8 cellular contexts compared by ENCODE assay signal in the genomic region with DNA sequence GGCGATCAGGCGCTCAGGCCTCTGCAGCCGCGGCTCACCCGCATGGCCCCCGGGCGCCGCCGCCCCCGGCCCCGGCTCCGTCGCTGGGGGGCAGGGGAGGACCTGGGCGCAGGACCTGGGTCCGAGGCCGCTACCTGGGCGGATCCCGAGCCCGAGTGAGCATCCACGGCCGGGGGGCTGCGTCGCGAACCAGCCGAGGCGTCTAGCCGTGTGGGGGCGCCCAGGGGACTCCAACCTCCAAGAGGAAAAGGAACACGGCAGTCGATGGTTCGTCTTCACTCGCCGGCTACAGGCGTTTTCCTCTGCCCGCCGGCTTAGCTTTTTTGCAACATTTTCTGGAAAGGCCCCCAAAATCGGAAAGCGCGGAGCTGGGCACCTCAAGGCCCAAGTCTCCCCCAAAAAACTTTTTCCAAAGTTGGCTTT. TPM values are rescaled to one million over a fixed set of nuclear protein-coding genes. Genes with fewer than 3 reads are reported as not detected.
DNase-seq lines count a peak whose midpoint lies in the region; ATAC-seq, FAIRE-seq and TF ChIP-seq lines count a peak whose summit lies in the region.

No MANE protein-coding gene starts in this region.

- CTCF ChIA-PET in activated CD4-positive, alpha-beta T cell treated with anti-CD3 and anti-CD28 coated beads for 36 hours (lab: Charles Lee) = interaction anchor here (1.0 kb wide), 1 partner anchor 8 kb away, joined by 3 read pairs; no protein-coding TSS in a partner anchor

- no peak for FAIRE-seq in GM12892 (lab: Jason Lieb, UNC)

- H3K4me1 Mint-ChIP-seq in activated CD4-positive, alpha-beta T cell treated with anti-CD3 and anti-CD28 coated beads for 36 hours = peaks cover 38% of the 10 kb centered on the region
- peaks cover 19% of the 10 kb centered on the region for H3K4me1 Mint-ChIP-seq in activated naive CD8-positive, alpha-beta T cell treated with anti-CD3 and anti-CD28 coated beads, Interleukin-2, amount 10 ng/mL, durations not matched to agents 7 days and 5 days

- no peaks in the 10 kb centered on the region for H3K36me3 ChIP-seq in thyroid gland

- POLR2A ChIA-PET in activated CD4-positive, alpha-beta T cell treated with anti-CD3 and anti-CD28 coated beads for 36 hours (lab: Charles Lee) = no interaction called here
- POLR2A ChIA-PET in activated naive CD8-positive, alpha-beta T cell treated with anti-CD3 and anti-CD28 coated beads, Interleukin-2, amount 10 ng/mL, durations not matched to agents 7 days and 5 days (lab: Charles Lee) = no interaction called here

- H3K27ac ChIP-seq in thyroid gland = peak overlapping the region in 2 of 3 donors; percentile 54 to 84

- H3K4me3 ChIP-seq in thyroid gland (replicated peaks in 1 of 3) = peak overlapping the region in 2 of 3 donors; percentile 37 to 49

- TF ChIP-seq POLR2A in thyroid gland (IDR thresholded peaks at IDR 0.05) (no peak), GM12892 (IDR thresholded peaks at IDR 0.05; ENCODE audit: low read depth, low read length) (no peak)

- no peaks in the 10 kb centered on the region for H3K27me3 ChIP-seq in thyroid gland

- 0 to 1% methylated on average over 2 to 12 of the region's 39 CpGs for WGBS in thyroid gland, 2 donors

- no peak for TF ChIP-seq CTCF in thyroid gland (IDR thresholded peaks at IDR 0.05)

- ATAC-seq in activated CD4-positive, alpha-beta T cell treated with anti-CD3 and anti-CD28 coated beads for 36 hours = no peak
- ATAC-seq in activated naive CD8-positive, alpha-beta T cell treated with anti-CD3 and anti-CD28 coated beads, Interleukin-2, amount 10 ng/mL, durations not matched to agents 7 days and 5 days (ENCODE audit: low read depth) = no peak
- no peak for ATAC-seq in left colon

- peaks cover 24 to 48% of the 10 kb centered on the region in 2 donors for H3K4me1 ChIP-seq in thyroid gland

- no peaks in the 10 kb centered on the region for H3K36me3 Mint-ChIP-seq in activated CD4-positive, alpha-beta T cell treated with anti-CD3 and anti-CD28 coated beads for 36 hours (ENCODE audit: low read depth)
- peaks cover 2% of the 10 kb centered on the region for H3K36me3 Mint-ChIP-seq in activated naive CD8-positive, alpha-beta T cell treated with anti-CD3 and anti-CD28 coated beads, Interleukin-2, amount 10 ng/mL, durations not matched to agents 7 days and 5 days

- peaks cover 23% of the 10 kb centered on the region for H3K27me3 Mint-ChIP-seq in activated CD4-positive, alpha-beta T cell treated with anti-CD3 and anti-CD28 coated beads for 36 hours
- peaks cover 60% of the 10 kb centered on the region for H3K27me3 Mint-ChIP-seq in activated naive CD8-positive, alpha-beta T cell treated with anti-CD3 and anti-CD28 coated beads, Interleukin-2, amount 10 ng/mL, durations not matched to agents 7 days and 5 days

- no peaks in the 10 kb centered on the region for H3K9me3 ChIP-seq in thyroid gland

- intact Hi-C loops in activated CD4-positive, alpha-beta T cell treated with anti-CD3 and anti-CD28 coated beads for 36 hours (cut with DNase I, micrococcal nuclease) = no loop called here
- intact Hi-C loops in thyroid gland (cut with DNase I) = loop anchor here (10.0 kb wide), 2 partner anchors 51 to 281 kb away; partner anchors contain the start of gene ATF4
- intact Hi-C loops in left colon (cut with DNase I, micrococcal nuclease) = no loop called here

- H3K9me3 Mint-ChIP-seq in activated CD4-positive, alpha-beta T cell treated with anti-CD3 and anti-CD28 coated beads for 36 hours (ENCODE audit: low read depth) = no peaks in the 10 kb centered on the region
- no peaks in the 10 kb centered on the region for H3K9me3 Mint-ChIP-seq in activated naive CD8-positive, alpha-beta T cell treated with anti-CD3 and anti-CD28 coated beads, Interleukin-2, amount 10 ng/mL, durations not matched to agents 7 days and 5 days

- peak overlapping the region; percentile 63 for H3K4me3 Mint-ChIP-seq in activated CD4-positive, alpha-beta T cell treated with anti-CD3 and anti-CD28 coated beads for 36 hours
- H3K4me3 Mint-ChIP-seq in activated naive CD8-positive, alpha-beta T cell treated with anti-CD3 and anti-CD28 coated beads, Interleukin-2, amount 10 ng/mL, durations not matched to agents 7 days and 5 days = peak overlapping the region; percentile 70

- DNase-seq in activated CD4-positive, alpha-beta T cell treated with anti-CD3 and anti-CD28 coated beads for 36 hours = peak; percentile 33
- DNase-seq in activated CD4-positive, alpha-beta T cell treated with anti-CD3 and anti-CD28 coated beads for 4 hours = no peak
- DNase-seq in activated naive CD8-positive, alpha-beta T cell treated with anti-CD3 and anti-CD28 coated beads, Interleukin-2, amount 10 ng/mL, durations not matched to agents 7 days and 5 days = peak; percentile 39
- DNase-seq in left kidney (ENCODE audit: low read depth, low spot score) (peak; percentile 51), thyroid gland (no peak), GM19238 (ENCODE audit: insufficient read length, low spot score) (no peak), GM12892 (ENCODE audit: insufficient read length) (no peak), left colon (no peak)

- no peak overlapping the region for H3K27ac Mint-ChIP-seq in activated CD4-positive, alpha-beta T cell treated with anti-CD3 and anti-CD28 coated beads for 36 hours
- H3K27ac Mint-ChIP-seq in activated naive CD8-positive, alpha-beta T cell treated with anti-CD3 and anti-CD28 coated beads, Interleukin-2, amount 10 ng/mL, durations not matched to agents 7 days and 5 days = no peak overlapping the region

RNA-seq across cellular contexts. Expression of gene PDGFB, which starts 0.7 kb away (rescaled TPM):
- 1 to 10 TPM; 2.5 to 3.4 TPM for total RNA-seq in activated CD4-positive, alpha-beta T cell treated with anti-CD3 and anti-CD28 coated beads for 36 hours
- total RNA-seq in activated naive CD8-positive, alpha-beta T cell treated with anti-CD3 and anti-CD28 coated beads, Interleukin-2, amount 10 ng/mL, durations not matched to agents 7 days and 5 days = 1 to 10 TPM; 7.2 to 7.9 TPM
- 10 to 100 TPM in 1 of 4 donors, 1 to 10 TPM in 3; 3.6 to 10.5 (median 3.9) TPM for total RNA-seq in thyroid gland
- polyA plus RNA-seq in GM12892 (2012; ENCODE audit: missing spikeins) = 0.64 TPM
- 1 to 10 TPM; 2.7 to 5.3 TPM for total RNA-seq in left colon

Comparison
In these comparisons a context has a peak if more than half of its experiments do, and no peak if none do; other contexts are left out.
1. DNase-seq: peak in activated CD4-positive, alpha-beta T cell treated with anti-CD3 and anti-CD28 coated beads for 36 hours (single experiment), activated naive CD8-positive, alpha-beta T cell treated with anti-CD3 and anti-CD28 coated beads, Interleukin-2, amount 10 ng/mL, durations not matched to agents 7 days and 5 days (single experiment) and left kidney (single experiment); none in activated CD4-positive, alpha-beta T cell treated with anti-CD3 and anti-CD28 coated beads for 4 hours (0 of 2), thyroid gland (0 of 2), GM19238 (single experiment), GM12892 (single experiment) and left colon (0 of 2).